22 cellular contexts compared by ENCODE assay signal in genomic region chr5:34903260-34903659, GRCh38. TPM values are rescaled to one million over a fixed set of nuclear protein-coding genes. Genes with fewer than 3 reads are reported as not detected.
DNase-seq lines count a peak whose midpoint lies in the region; ATAC-seq, FAIRE-seq and TF ChIP-seq lines count a peak whose summit lies in the region.
"Had no signal": no experiment of that assay in that cellular context is flagged by ENCODE, and none has a peak within 500 bp of the region (broad histone marks: within the 10 kb centered on the region; RNA-seq: fewer than 3 reads in every experiment).

No MANE protein-coding gene starts in this region.

- H3K9me3 ChIP-seq in Panc1 (ENCODE audit: control insufficient read depth, insufficient read depth, low read depth, low read length) = no peaks in the 10 kb centered on the region
- H3K9me3 ChIP-seq in K562 (replicated peaks; ENCODE audit: control insufficient read depth, insufficient read depth, low read depth, low read length) = no peaks in the 10 kb centered on the region
- H3K9me3 ChIP-seq: BLaER1, Caco-2 had no signal

- H3K4me1 ChIP-seq in Panc1 (ENCODE audit: control insufficient read depth, insufficient read depth, low read length) (no peaks in the 10 kb centered on the region), K562 (replicated peaks in 1 of 2; ENCODE audit: control insufficient read depth in 2 of 2, insufficient read depth in 2 of 2, low read length in 2 of 2) (peaks cover 5 to 6% of the 10 kb centered on the region in 2 experiments; a peak in 4 of 5 replicates)
- H3K4me1 ChIP-seq: BLaER1, Caco-2 had no signal

- no peaks in the 10 kb centered on the region for H3K9me1 ChIP-seq in K562 (ENCODE audit: control insufficient read depth, insufficient read depth, low read length)

- no peak for TF ChIP-seq EP300 in K562 (IDR thresholded peaks at IDR 0.05; ENCODE audit: low read length)

- no peak for ATAC-seq in activated naive CD8-positive, alpha-beta T cell treated with anti-CD3 and anti-CD28 coated beads, Interleukin-2, amount 10 ng/mL, durations not matched to agents 7 days and 5 days (ENCODE audit: low read depth)
- ATAC-seq in Panc1 (no peak), K562 (peak; percentile 61), HG02870 (IDR thresholded peaks at IDR 0.05; ENCODE audit: unreplicated experiment) (no peak)
- ATAC-seq: CD8-positive, alpha-beta T cell; HCT116 had no signal

- no peaks in the 10 kb centered on the region for H3K9me3 Mint-ChIP-seq in activated naive CD8-positive, alpha-beta T cell treated with anti-CD3 and anti-CD28 coated beads, Interleukin-2, amount 10 ng/mL, durations not matched to agents 7 days and 5 days
- no peaks in the 10 kb centered on the region for H3K9me3 Mint-ChIP-seq in activated naive CD8-positive, alpha-beta T cell treated with anti-CD3 and anti-CD28 coated beads for 36 hours
- H3K9me3 Mint-ChIP-seq: CD4-positive, CD25-positive, alpha-beta regulatory T cell; CD8-positive, alpha-beta T cell; H9 had no signal

- intact Hi-C loops in Panc1 (cut with micrococcal nuclease; ENCODE audit: unreplicated experiment) = no loop called here
- intact Hi-C loops in K562 (cut with micrococcal nuclease) = no loop called here

- H3K36me3 Mint-ChIP-seq in activated naive CD8-positive, alpha-beta T cell treated with anti-CD3 and anti-CD28 coated beads, Interleukin-2, amount 10 ng/mL, durations not matched to agents 7 days and 5 days = peaks cover 8% of the 10 kb centered on the region
- peaks cover 17% of the 10 kb centered on the region for H3K36me3 Mint-ChIP-seq in activated naive CD8-positive, alpha-beta T cell treated with anti-CD3 and anti-CD28 coated beads for 36 hours

- no peak overlapping the region for H2AFZ ChIP-seq in K562 (ENCODE audit: low read depth, low read length)
- H2AFZ ChIP-seq: GM23248 had no signal

- no peak overlapping the region for H3K4me3 Mint-ChIP-seq in activated naive CD8-positive, alpha-beta T cell treated with anti-CD3 and anti-CD28 coated beads, Interleukin-2, amount 10 ng/mL, durations not matched to agents 7 days and 5 days
- no peak overlapping the region for H3K4me3 Mint-ChIP-seq in activated naive CD8-positive, alpha-beta T cell treated with anti-CD3 and anti-CD28 coated beads for 36 hours
- H3K4me3 Mint-ChIP-seq: B cell; CD4-positive, CD25-positive, alpha-beta regulatory T cell; CD8-positive, alpha-beta T cell; H9 had no signal

- no peak overlapping the region for H3K4me2 ChIP-seq in K562 (ENCODE audit: insufficient read depth, low read length)
- H3K4me2 ChIP-seq: BLaER1 had no signal

- no peak for TF ChIP-seq CTCF in Panc1 (IDR thresholded peaks at IDR 0.05)
- TF ChIP-seq CTCF in K562 (IDR thresholded peaks at IDR 0.05 in 2 of 3, conservative IDR thresholded peaks at IDR 0.05 in 1 of 3; ENCODE audit: insufficient read depth in 2 of 3, low read depth in 1 of 3, low read length in 3 of 3) = no peak
- TF ChIP-seq CTCF in GM13977 (IDR thresholded peaks at IDR 0.05; ENCODE audit: extremely low read depth, insufficient read depth, missing control alignments) = no peak

- POLR2A ChIA-PET in activated naive CD8-positive, alpha-beta T cell treated with anti-CD3 and anti-CD28 coated beads, Interleukin-2, amount 10 ng/mL, durations not matched to agents 7 days and 5 days (lab: Charles Lee) = interaction anchor here (1.3 kb wide), 1 partner anchor 12 kb away, joined by 4 read pairs; the partner anchor contains the start of genes BRIX1 and RAD1
- POLR2A ChIA-PET in Panc1 (lab: Charles Lee) = interaction anchor here (1.1 kb wide), 1 partner anchor 65 kb away, joined by 6 read pairs; the partner anchor contains the start of gene TTC23L
- POLR2A ChIA-PET in K562 (lab: Yijun Ruan, JAX) = interaction anchor here (0.7 to 2.9 kb wide), 7 partner anchors 8 to 384 kb away, joined by 3 to 21 read pairs (median 3); partner anchors contain the start of genes BRIX1 and RAD1

- FAIRE-seq in K562 (lab: Jason Lieb, UNC) = peak; percentile 71
- FAIRE-seq: A204.1, G401.6, GM12892, GM19239 had no signal

- in situ Hi-C loops in Panc1 (cut with HindIII; ENCODE audit: low pct_unique_long_range_greater_than_20kb, low sequenced_read_pairs) (no loop called here), K562 (cut with MboI) (loop anchor here (25.0 kb wide), 1 partner anchor 1441 kb away; no protein-coding TSS in a partner anchor), GM13977 (cut with MboI; ENCODE audit: low pct_unique_long_range_greater_than_20kb, low sequenced_read_pairs, unreplicated experiment) (loop anchor here (10.0 kb wide), 1 partner anchor 418 kb away; no protein-coding TSS in a partner anchor)

- H3K27ac ChIP-seq in Panc1 (ENCODE audit: low read length) (no peak overlapping the region), K562 (ENCODE audit: extremely low read depth, low read depth, low read length) (no peak overlapping the region)
- H3K27ac ChIP-seq: 22Rv1, BLaER1, C4-2B, GM23248 had no signal

- H3K4me1 Mint-ChIP-seq in activated naive CD8-positive, alpha-beta T cell treated with anti-CD3 and anti-CD28 coated beads, Interleukin-2, amount 10 ng/mL, durations not matched to agents 7 days and 5 days = no peaks in the 10 kb centered on the region
- no peaks in the 10 kb centered on the region for H3K4me1 Mint-ChIP-seq in activated naive CD8-positive, alpha-beta T cell treated with anti-CD3 and anti-CD28 coated beads for 36 hours
- H3K4me1 Mint-ChIP-seq: B cell; CD4-positive, CD25-positive, alpha-beta regulatory T cell had no signal

- H3K27me3 ChIP-seq in Panc1 (ENCODE audit: control insufficient read depth, insufficient read depth, low read length) (no peaks in the 10 kb centered on the region), K562 (ENCODE audit: control insufficient read depth in 2 of 2, insufficient read depth in 2 of 2, low read length in 2 of 2) (no peaks in the 10 kb centered on the region)
- H3K27me3 ChIP-seq: BLaER1 had no signal

- no peak overlapping the region for H3K9ac ChIP-seq in K562 (ENCODE audit: insufficient read depth in 1 of 2, low read depth in 2 of 2, low read length in 2 of 2)
- H3K9ac ChIP-seq: BLaER1, GM23248 had no signal

- no peak overlapping the region for H3K4me3 ChIP-seq in Panc1 (ENCODE audit: low read depth in 2 of 2, low read length in 2 of 2)
- no peak overlapping the region for H3K4me3 ChIP-seq in K562
- H3K4me3 ChIP-seq: BLaER1, GM23248 had no signal

- H3K79me2 ChIP-seq in K562 (ENCODE audit: control insufficient read depth, insufficient read depth, low read length) = no peaks in the 10 kb centered on the region

- WGBS in K562 (ENCODE audit: insufficient coverage, low coverage, missing lambda C conversion rate) = 12% methylated on average over 1 of the region's 1 CpG

- no peak for TF ChIP-seq RAD21 in K562 (CRISPR knock-in tag; conservative IDR thresholded peaks at IDR 0.05 in 1 of 2, IDR thresholded peaks at IDR 0.05 in 1 of 2)

- CTCF ChIA-PET in Panc1 (lab: Charles Lee) (interaction anchor here (0.9 kb wide), 1 partner anchor 417 kb away, joined by 4 read pairs; no protein-coding TSS in a partner anchor), K562 (lab: Yijun Ruan, JAX; ENCODE audit: low intra/inter-chr PET ratio) (no interaction called here)

- H3K36me3 ChIP-seq in Panc1 (ENCODE audit: control insufficient read depth, insufficient read depth, low read length) (no peaks in the 10 kb centered on the region), K562 (ENCODE audit: control insufficient read depth, insufficient read depth, low read length) (peaks cover 36% of the 10 kb centered on the region)

- DNase-seq in activated naive CD8-positive, alpha-beta T cell treated with anti-CD3 and anti-CD28 coated beads, Interleukin-2, amount 10 ng/mL, durations not matched to agents 7 days and 5 days = no peak
- DNase-seq in activated naive CD8-positive, alpha-beta T cell treated with anti-CD3 and anti-CD28 coated beads for 36 hours = no peak
- DNase-seq in Panc1 (ENCODE audit: low read depth, low spot score) (no peak), K562 (ENCODE audit: extremely low read depth in 1 of 4, low spot score in 3 of 4) (peak in 1 of 4 experiments; percentile 44), GM13977 (ENCODE audit: low spot score) (no peak)
- DNase-seq: Caco-2; CD4-positive, CD25-positive, alpha-beta regulatory T cell; CD8-positive, alpha-beta T cell; DMS153; DND-41; GM23248; H9 had no signal

- BruUV-seq in Panc1 (replicated peaks; lab: Mats Ljungman, UMichigan) (TSS peak; percentile 10), K562 (replicated peaks; lab: Mats Ljungman, UMichigan) (no TSS peak)

- no peak for TF ChIP-seq POLR2A in K562 (conservative IDR thresholded peaks at IDR 0.05)

- no peaks in the 10 kb centered on the region for H3K27me3 Mint-ChIP-seq in activated naive CD8-positive, alpha-beta T cell treated with anti-CD3 and anti-CD28 coated beads, Interleukin-2, amount 10 ng/mL, durations not matched to agents 7 days and 5 days
- H3K27me3 Mint-ChIP-seq in activated naive CD8-positive, alpha-beta T cell treated with anti-CD3 and anti-CD28 coated beads for 36 hours = no peaks in the 10 kb centered on the region
- H3K27me3 Mint-ChIP-seq: B cell; CD4-positive, CD25-positive, alpha-beta regulatory T cell had no signal

- no peaks in the 10 kb centered on the region for H4K20me1 ChIP-seq in K562 (replicated peaks; ENCODE audit: control insufficient read depth, insufficient read depth, low read length)
- H4K20me1 ChIP-seq: BLaER1 had no signal

- H3K27ac Mint-ChIP-seq in activated naive CD8-positive, alpha-beta T cell treated with anti-CD3 and anti-CD28 coated beads, Interleukin-2, amount 10 ng/mL, durations not matched to agents 7 days and 5 days = peak overlapping the region; percentile 2
- no peak overlapping the region for H3K27ac Mint-ChIP-seq in activated naive CD8-positive, alpha-beta T cell treated with anti-CD3 and anti-CD28 coated beads for 36 hours
- H3K27ac Mint-ChIP-seq: B cell; CD8-positive, alpha-beta T cell; H9 had no signal

RNA-seq across cellular contexts. Expression of gene RAD1, which starts 12.0 kb away (rescaled TPM):
- total RNA-seq in activated naive CD8-positive, alpha-beta T cell treated with anti-CD3 and anti-CD28 coated beads, Interleukin-2, amount 10 ng/mL, durations not matched to agents 7 days and 5 days = 10 to 100 TPM; 27.6 to 30.6 TPM
- 10 to 100 TPM; 54.8 to 55.8 TPM for total RNA-seq in activated naive CD8-positive, alpha-beta T cell treated with anti-CD3 and anti-CD28 coated beads for 36 hours
- total RNA-seq in Panc1 (2021; ENCODE audit: unreplicated experiment) = 31.8 TPM
- polyA plus RNA-seq in Panc1 (2012; ENCODE audit: insufficient read length) = 20.8 TPM
- 75.3 and 78.4 TPM in 2 replicates for total RNA-seq in K562 (2011; cell fraction: chromatin; rRNA removed; ENCODE audit: low replicate concordance)
- 50.4 and 59.2 TPM in 2 replicates for total RNA-seq in K562 (2011; cell fraction: nucleolus; rRNA removed)
- total RNA-seq in K562 (2011; cell fraction: nucleoplasm; rRNA removed) = 51.7 and 52.6 TPM in 2 replicates
- 52.9 and 62.7 TPM in 2 replicates for total RNA-seq in K562 (2014; rRNA removed)
- 59.4 and 60.9 TPM in 2 replicates for total RNA-seq in K562 (2014; rRNA removed; fragmentation: Illumina TruSeq; extraction: Trizol)
- 52.4 and 60.8 TPM in 2 replicates for total RNA-seq in K562 (2015; rRNA removed; fragmentation: Illumina TruSeq; extraction: Trizol)
- total RNA-seq in K562 (2021) = 54.1 and 54.9 TPM in 2 replicates
- polyA plus RNA-seq in K562 (2011; rRNA removed) = 52.1 and 78.1 TPM in 2 replicates
- 22.0 and 25.7 TPM in 2 replicates for polyA plus RNA-seq in K562 (2011; cell fraction: cytosol; rRNA removed)
- 28.3 and 30.4 TPM in 2 replicates for polyA plus RNA-seq in K562 (2011; cell fraction: nucleus; rRNA removed)
- polyA plus RNA-seq in K562 (2012) = 33.4 and 56.4 TPM in 2 replicates
- polyA plus RNA-seq in K562 (2014; fragmentation: Illumina TruSeq; extraction: Trizol) = 44.5 and 54.9 TPM in 2 replicates
- 100 to 1,000 TPM; 120 to 148 TPM for polyA plus RNA-seq in K562 (2014; fragmentation: Nextera tagmentation; extraction: Ambion mirVana)
- 54.4 and 69.3 TPM in 2 replicates for polyA plus RNA-seq in K562 (2014; rRNA removed)
- 59.4 and 68.8 TPM in 2 replicates for polyA minus RNA-seq in K562 (2011; rRNA and poly(A)+ RNA removed)
- 30.7 and 38.0 TPM in 2 replicates for polyA minus RNA-seq in K562 (2011; cell fraction: cytosol; rRNA and poly(A)+ RNA removed)
- polyA minus RNA-seq in K562 (2011; cell fraction: nucleus; rRNA and poly(A)+ RNA removed) = 52.6 and 58.6 TPM in 2 replicates

RNA-seq across cellular contexts. Expression of gene BRIX1, which starts 12.3 kb away (rescaled TPM):
- 10 to 100 TPM; 32.9 to 33.9 TPM for total RNA-seq in activated naive CD8-positive, alpha-beta T cell treated with anti-CD3 and anti-CD28 coated beads, Interleukin-2, amount 10 ng/mL, durations not matched to agents 7 days and 5 days
- total RNA-seq in activated naive CD8-positive, alpha-beta T cell treated with anti-CD3 and anti-CD28 coated beads for 36 hours = 100 to 1,000 TPM; 115 to 118 TPM
- 46.6 TPM for total RNA-seq in Panc1 (2021; ENCODE audit: unreplicated experiment)
- 31.4 TPM for polyA plus RNA-seq in Panc1 (2012; ENCODE audit: insufficient read length)
- 40.7 and 142 TPM in 2 replicates for total RNA-seq in K562 (2011; cell fraction: chromatin; rRNA removed; ENCODE audit: low replicate concordance)
- total RNA-seq in K562 (2011; cell fraction: nucleolus; rRNA removed) = 26.7 and 34.7 TPM in 2 replicates
- total RNA-seq in K562 (2011; cell fraction: nucleoplasm; rRNA removed) = 60.4 and 72.4 TPM in 2 replicates
- 118 and 119 TPM in 2 replicates for total RNA-seq in K562 (2014; rRNA removed)
- 159 and 166 TPM in 2 replicates for total RNA-seq in K562 (2014; rRNA removed; fragmentation: Illumina TruSeq; extraction: Trizol)
- total RNA-seq in K562 (2015; rRNA removed; fragmentation: Illumina TruSeq; extraction: Trizol) = 156 and 169 TPM in 2 replicates
- total RNA-seq in K562 (2021) = 115 and 119 TPM in 2 replicates
- polyA plus RNA-seq in K562 (2011; rRNA removed) = 112 and 161 TPM in 2 replicates
- polyA plus RNA-seq in K562 (2011; cell fraction: cytosol; rRNA removed) = 17.1 and 48.8 TPM in 2 replicates
- 26.1 and 46.6 TPM in 2 replicates for polyA plus RNA-seq in K562 (2011; cell fraction: nucleus; rRNA removed)
- 59.1 and 82.5 TPM in 2 replicates for polyA plus RNA-seq in K562 (2012)
- 142 and 193 TPM in 2 replicates for polyA plus RNA-seq in K562 (2014; fragmentation: Illumina TruSeq; extraction: Trizol)
- polyA plus RNA-seq in K562 (2014; fragmentation: Nextera tagmentation; extraction: Ambion mirVana) = 100 to 1,000 TPM; 125 to 157 TPM
- 161 and 170 TPM in 2 replicates for polyA plus RNA-seq in K562 (2014; rRNA removed)
- polyA minus RNA-seq in K562 (2011; rRNA and poly(A)+ RNA removed) = 104 and 106 TPM in 2 replicates
- polyA minus RNA-seq in K562 (2011; cell fraction: cytosol; rRNA and poly(A)+ RNA removed) = 40.9 and 62.6 TPM in 2 replicates
- 34.1 and 61.0 TPM in 2 replicates for polyA minus RNA-seq in K562 (2011; cell fraction: nucleus; rRNA and poly(A)+ RNA removed)

RNA-seq across cellular contexts. Expression of gene DNAJC21, which starts 26.1 kb away (rescaled TPM):
- total RNA-seq in activated naive CD8-positive, alpha-beta T cell treated with anti-CD3 and anti-CD28 coated beads, Interleukin-2, amount 10 ng/mL, durations not matched to agents 7 days and 5 days = 10 to 100 TPM; 56.7 to 61.0 TPM
- total RNA-seq in activated naive CD8-positive, alpha-beta T cell treated with anti-CD3 and anti-CD28 coated beads for 36 hours = 10 to 100 TPM; 51.4 to 52.4 TPM
- total RNA-seq in Panc1 (2021; ENCODE audit: unreplicated experiment) (54.5 TPM), K562 (2014; rRNA removed) (77.5 and 83.3 TPM in 2 replicates), K562 (2014; rRNA removed; fragmentation: Illumina TruSeq; extraction: Trizol) (104 and 118 TPM in 2 replicates), K562 (2015; rRNA removed; fragmentation: Illumina TruSeq; extraction: Trizol) (98.0 and 102 TPM in 2 replicates), K562 (2021) (66.3 and 70.7 TPM in 2 replicates)
- polyA plus RNA-seq in Panc1 (2012; ENCODE audit: insufficient read length) = 40.6 TPM
- 39.8 and 116 TPM in 2 replicates for total RNA-seq in K562 (2011; cell fraction: chromatin; rRNA removed; ENCODE audit: low replicate concordance)
- 17.7 and 25.3 TPM in 2 replicates for total RNA-seq in K562 (2011; cell fraction: nucleolus; rRNA removed)
- total RNA-seq in K562 (2011; cell fraction: nucleoplasm; rRNA removed) = 46.5 and 68.7 TPM in 2 replicates
- polyA plus RNA-seq in K562 (2011; rRNA removed) (32.2 and 58.5 TPM in 2 replicates), K562 (2014; fragmentation: Illumina TruSeq; extraction: Trizol) (86.5 and 105 TPM in 2 replicates), K562 (2014; fragmentation: Nextera tagmentation; extraction: Ambion mirVana) (10 to 100 TPM; 26.6 to 29.7 TPM), K562 (2014; rRNA removed) (54.9 and 63.9 TPM in 2 replicates)
- 7.0 and 12.1 TPM in 2 replicates for polyA plus RNA-seq in K562 (2011; cell fraction: cytosol; rRNA removed)
- 19.7 and 23.1 TPM in 2 replicates for polyA plus RNA-seq in K562 (2011; cell fraction: nucleus; rRNA removed)
- polyA plus RNA-seq in K562 (2012) = 51.5 and 71.1 TPM in 2 replicates
- polyA minus RNA-seq in K562 (2011; rRNA and poly(A)+ RNA removed) = 80.9 and 97.2 TPM in 2 replicates
- 25.2 and 31.1 TPM in 2 replicates for polyA minus RNA-seq in K562 (2011; cell fraction: cytosol; rRNA and poly(A)+ RNA removed)
- 20.7 and 45.9 TPM in 2 replicates for polyA minus RNA-seq in K562 (2011; cell fraction: nucleus; rRNA and poly(A)+ RNA removed)
